In the genomic region with DNA sequence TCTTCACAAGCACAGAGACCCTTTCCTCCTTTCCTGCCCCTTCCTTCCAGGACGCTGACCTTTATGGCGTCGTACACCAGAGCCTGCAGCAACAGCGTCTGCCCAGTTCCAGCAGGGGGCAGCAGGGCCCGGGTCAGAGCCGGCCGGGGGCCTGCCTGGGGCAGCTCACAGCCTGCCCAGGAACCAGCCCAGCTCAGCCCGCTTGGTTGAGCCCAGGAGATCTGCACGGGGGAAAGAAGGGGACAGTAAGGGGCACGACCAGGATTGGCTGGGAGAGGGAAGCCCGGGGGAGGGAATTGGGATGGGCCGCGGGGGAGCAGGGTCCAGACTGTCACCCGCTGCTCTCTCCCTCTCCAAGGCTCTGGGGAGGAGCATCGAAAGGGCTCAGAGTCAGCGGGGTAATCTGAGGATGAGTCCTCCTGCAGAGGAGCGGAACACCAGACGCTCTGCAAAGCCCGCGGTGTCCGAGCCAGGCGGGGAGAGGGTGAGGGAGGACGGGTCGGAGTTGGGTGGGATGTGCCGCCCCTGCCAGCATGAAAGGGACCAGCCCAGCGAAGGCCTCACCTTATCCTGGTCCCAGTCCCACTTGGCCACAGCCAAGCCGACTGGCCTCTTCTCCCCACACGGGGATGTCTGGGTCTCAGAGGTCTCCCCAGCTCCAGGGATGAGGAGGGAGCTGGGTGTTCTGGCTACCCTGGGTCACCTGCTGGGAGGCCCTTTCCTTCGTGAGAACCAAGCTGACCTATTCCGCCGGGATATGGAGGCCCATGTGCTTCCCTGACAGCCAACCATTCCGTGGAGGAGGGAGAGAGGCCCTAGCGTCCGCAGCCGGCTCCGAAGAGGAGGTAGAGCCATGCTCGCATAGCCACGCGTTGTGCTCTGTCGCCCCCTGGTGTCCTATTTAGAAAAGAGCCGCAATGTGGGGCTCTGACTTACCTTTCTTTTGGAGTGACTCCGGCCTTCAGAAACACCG, we compare ENCODE assay signal across 8 cellular contexts.
A peak's percentile ranks its signal among the peaks of the same experiment; 100 is the strongest.
DNase-seq lines count a peak whose midpoint lies in the region; ATAC-seq and TF ChIP-seq lines count a peak whose summit lies in the region.

No MANE protein-coding gene starts in this region.

- H3K27ac ChIP-seq in coronary artery, result peak overlapping the region in 1 of 2 donors; percentile 73

- ATAC-seq in HG03280 (IDR thresholded peaks at IDR 0.05; ENCODE audit: unreplicated experiment) (peak; percentile 65), HG03025 (IDR thresholded peaks at IDR 0.05; ENCODE audit: low FRiP score, unreplicated experiment) (no peak)

- DNase-seq in GM04504 (ENCODE audit: low read depth) (peak; percentile 46), NCI-H526 (lab: John Stamatoyannopoulos, UW) (peak; percentile 78 to 94), coronary artery (ENCODE audit: low spot score) (peak; percentile 88), left kidney (ENCODE audit: low read depth, low spot score) (peak; percentile 97)
- DNase-seq in activated CD4-positive, alpha-beta T cell treated with anti-CD3 and anti-CD28 coated beads, Interleukin-2, amount 50 U/mL, for 1 hour, result peak; percentile 83
- DNase-seq in stimulated activated CD4-positive, alpha-beta T cell treated with anti-CD3 and anti-CD28 coated beads, Interleukin-2, amount 100 ng/mL, for 24 hours, result peak; percentile 85 to 91

- peak overlapping the region; percentile 72 for H3K4me3 ChIP-seq in coronary artery

- peak; percentile 84 for TF ChIP-seq CTCF in coronary artery (IDR thresholded peaks at IDR 0.05)

Comparison
In these comparisons a context has a peak if more than half of its experiments do, and no peak if none do; other contexts are left out.
1. DNase-seq: peak in every context shown above with its lines; median percentile 97 in left kidney; 88 in coronary artery; 88 in stimulated activated CD4-positive, alpha-beta T cell treated with anti-CD3 and anti-CD28 coated beads, Interleukin-2, amount 100 ng/mL, for 24 hours; 86 in NCI-H526; 83 in activated CD4-positive, alpha-beta T cell treated with anti-CD3 and anti-CD28 coated beads, Interleukin-2, amount 50 U/mL, for 1 hour; 46 in GM04504.